21 cellular contexts compared by ENCODE assay signal in the genomic region with DNA sequence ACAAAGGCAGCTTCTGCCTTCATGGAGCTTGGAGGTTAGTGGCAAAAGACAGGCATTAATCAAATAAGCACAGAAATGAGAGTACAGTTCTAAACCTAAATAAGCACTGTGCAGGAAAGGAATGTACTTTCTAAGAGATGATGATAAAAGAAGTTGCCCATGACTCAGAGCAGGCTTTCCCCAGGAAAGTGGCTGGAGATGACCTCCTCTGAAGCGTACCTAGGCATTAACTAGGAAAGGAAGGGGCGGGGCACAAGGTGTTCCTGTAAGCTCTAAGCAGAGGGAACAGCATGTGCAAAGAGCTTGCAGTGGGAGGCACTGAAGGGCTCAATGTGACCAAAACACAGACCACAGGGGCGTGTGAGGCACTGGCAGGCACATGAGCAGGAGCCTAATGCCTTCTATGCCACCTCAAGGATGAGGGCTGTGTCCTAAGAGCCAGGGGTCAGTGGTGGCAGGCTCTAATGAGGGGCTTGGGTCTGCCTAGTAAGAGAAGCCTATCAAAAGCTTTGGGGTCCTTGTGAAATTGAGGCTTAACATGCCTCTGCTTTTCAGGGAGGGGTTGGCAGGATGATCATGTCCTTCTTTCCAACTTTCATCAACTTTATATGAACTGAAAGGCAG. TPM values are rescaled to one million over a fixed set of nuclear protein-coding genes. Genes with fewer than 3 reads are reported as not detected.
DNase-seq lines count a peak whose midpoint lies in the region; ATAC-seq, FAIRE-seq and TF ChIP-seq lines count a peak whose summit lies in the region.
"Had no signal": no experiment of that assay in that cellular context is flagged by ENCODE, and none has a peak within 500 bp of the region (broad histone marks: within the 10 kb centered on the region; RNA-seq: fewer than 3 reads in every experiment).

No MANE protein-coding gene starts in this region.

- WGBS in trophoblast cell (ENCODE audit: extremely low coverage, insufficient coverage, insufficient read length), result no CpG with 5 or more reads among the region's 3 CpGs
- WGBS in ovary, 3 donors, result 74 to 83% (median 80%) methylated on average over 3 of the region's 3 CpGs

- H3K27me3 ChIP-seq in foreskin keratinocyte (peaks cover 28% of the 10 kb centered on the region), trophoblast cell (ENCODE audit: insufficient read depth, low read length) (peaks cover 16% of the 10 kb centered on the region), ovary (no peaks in the 10 kb centered on the region)

- no peak overlapping the region for H3K23ac ChIP-seq in trophoblast cell (ENCODE audit: low read length)

- no peaks in the 10 kb centered on the region for H3K79me2 ChIP-seq in trophoblast cell (ENCODE audit: control insufficient read depth, insufficient read depth, low read length, poor library complexity)

- H3K4me3 ChIP-seq in trophoblast cell (ENCODE audit: low read depth, low read length) (peak overlapping the region; percentile 58), ovary (no peak overlapping the region)
- H3K4me3 ChIP-seq: HAP-1 had no signal

- H3K27ac ChIP-seq in foreskin keratinocyte (no peak overlapping the region), trophoblast cell (ENCODE audit: low read depth, low read length) (no peak overlapping the region), ovary (no peak overlapping the region)
- H3K27ac ChIP-seq: C4-2B had no signal

- no peak overlapping the region for H3K9ac ChIP-seq in trophoblast cell (ENCODE audit: low read length)
- H3K9ac ChIP-seq: SK-N-SH had no signal

- H3K79me1 ChIP-seq in trophoblast cell (ENCODE audit: low read length), result no peaks in the 10 kb centered on the region

- no peak overlapping the region for H3K4ac ChIP-seq in trophoblast cell (ENCODE audit: low read depth, low read length)

- no peak for TF ChIP-seq EP300 in ovary (IDR thresholded peaks at IDR 0.05)

- H4K91ac ChIP-seq in trophoblast cell (ENCODE audit: low read depth, low read length), result no peak overlapping the region

- no peak overlapping the region for H2AFZ ChIP-seq in trophoblast cell (ENCODE audit: insufficient read depth, low read length, poor library complexity)

- intact Hi-C loops in ovary (cut with DNase I), result loop anchor here in 2 of 4 donors (10.0 kb wide), 2 partner anchors 295 to 305 kb away; no protein-coding TSS in a partner anchor

- no peak overlapping the region for H3K14ac ChIP-seq in trophoblast cell (ENCODE audit: low read length)

- TF ChIP-seq POLR2A in ovary (IDR thresholded peaks at IDR 0.05), result no peak
- no peak for TF ChIP-seq POLR2A in GM12892 (IDR thresholded peaks at IDR 0.05; ENCODE audit: low read depth, low read length)

- no peak overlapping the region for H2BK12ac ChIP-seq in trophoblast cell (ENCODE audit: low read length)

- FAIRE-seq in GM12892 (lab: Jason Lieb, UNC), result no peak

- no peak overlapping the region for H4K8ac ChIP-seq in trophoblast cell (ENCODE audit: low read depth, low read length)

- peak; percentile 43 for DNase-seq in M059J (ENCODE audit: low read depth)
- DNase-seq in amniotic epithelial cell (ENCODE audit: low read depth), result peak; percentile 83
- peak in 1 of 2 donors; percentile 65 for DNase-seq in foreskin keratinocyte
- no peak for DNase-seq in trophoblast cell
- DNase-seq in ovary, result no peak
- no peak for DNase-seq in GM12892 (ENCODE audit: insufficient read length)
- DNase-seq: ACHN, AML-193, DMS79, NCI-H1105 treated with DMSO at 0.1 percent for 48 hours, NCI-H1694, NCI-H2081 treated with DMSO at 0.1 percent for 48 hours, NCI-H446 treated with DMSO at 0.1 percent for 48 hours, NCI-H748 treated with DMSO at 0.1 percent for 48 hours, SHP77 treated with DMSO at 0.1 percent for 48 hours, SK-N-SH had no signal

- H4K12ac ChIP-seq in trophoblast cell (ENCODE audit: low read depth, low read length), result no peak overlapping the region

- H3K9me3 ChIP-seq in trophoblast cell (ENCODE audit: insufficient read depth, low read depth, low read length) (peaks cover 8% of the 10 kb centered on the region), ovary (no peaks in the 10 kb centered on the region)
- H3K9me3 ChIP-seq: HAP-1, SK-N-SH had no signal

- H3K36me3 ChIP-seq in trophoblast cell (ENCODE audit: control insufficient read depth in 1 of 2, insufficient read depth in 2 of 2, low read length in 2 of 2) (no peaks in the 10 kb centered on the region), ovary (no peaks in the 10 kb centered on the region)
- H3K36me3 ChIP-seq: HAP-1 had no signal

- no peak overlapping the region for H2BK5ac ChIP-seq in trophoblast cell (ENCODE audit: low read depth, low read length, poor library complexity)

- H2AK5ac ChIP-seq in trophoblast cell (ENCODE audit: low read length), result no peak overlapping the region

- no peak overlapping the region for H2BK120ac ChIP-seq in trophoblast cell (ENCODE audit: insufficient read depth, low read length, poor library complexity)

- peaks cover 10% of the 10 kb centered on the region for H3K4me1 ChIP-seq in foreskin keratinocyte
- H3K4me1 ChIP-seq in trophoblast cell (ENCODE audit: control insufficient read depth in 1 of 2, insufficient read depth in 2 of 2, low read length in 2 of 2), result peaks cover 2 to 4% of the 10 kb centered on the region in 2 experiments
- no peaks in the 10 kb centered on the region for H3K4me1 ChIP-seq in ovary (ENCODE audit: insufficient read depth)
- H3K4me1 ChIP-seq: HAP-1 had no signal

- no peak for TF ChIP-seq CTCF in foreskin keratinocyte (conservative IDR thresholded peaks at IDR 0.05)
- TF ChIP-seq CTCF in ovary (IDR thresholded peaks at IDR 0.05), result no peak

- no peak overlapping the region for H3K4me2 ChIP-seq in trophoblast cell (ENCODE audit: low read length)
- H3K4me2 ChIP-seq: SK-N-SH had no signal

- no peak overlapping the region for H3K18ac ChIP-seq in trophoblast cell (ENCODE audit: low read length)

- peak; percentile 63 for ATAC-seq in foreskin keratinocyte
- no peak for ATAC-seq in GM21390 (IDR thresholded peaks at IDR 0.05; ENCODE audit: unreplicated experiment)

RNA-seq across cellular contexts. Expression of gene SSTR4, which starts 4.9 kb away (rescaled TPM):
- not detected in 2 replicates for total RNA-seq in M059J (2014; rRNA removed; shearing (Covaris generic))
- total RNA-seq in foreskin keratinocyte (not detected in 2 replicates), ovary (under 1 TPM in 2 of 7 donors, not detected in 5; 0.15 to 0.69 TPM)
- polyA plus RNA-seq in foreskin keratinocyte (not detected in 2 replicates), ovary (not detected)
- not detected in 2 replicates for polyA plus RNA-seq in trophoblast cell (2013)
- polyA plus RNA-seq in GM12892 (2012; ENCODE audit: missing spikeins), result not detected
- total RNA-seq: LHCN-M2, OCI-LY7 had no signal
- polyA plus RNA-seq: SK-N-SH had no signal

RNA-seq across cellular contexts. Expression of gene THBD, which starts 9.5 kb away (rescaled TPM):
- total RNA-seq in M059J (2014; rRNA removed; shearing (Covaris generic)), result 31.5 and 45.2 TPM in 2 replicates
- total RNA-seq in foreskin keratinocyte, result 2.0 and 2.6 TPM in 2 replicates
- polyA plus RNA-seq in foreskin keratinocyte, result 1.1 and 1.8 TPM in 2 replicates
- polyA plus RNA-seq in trophoblast cell (2013), result 0.70 and 0.90 TPM in 2 replicates
- 10 to 100 TPM in 3 of 7 donors, 1 to 10 TPM in 4; 2.5 to 29.3 (median 9.7) TPM for total RNA-seq in ovary
- polyA plus RNA-seq in ovary, result 10 to 100 TPM in 1 of 2 donors, 1 to 10 TPM in 1; 7.3 to 24.0 TPM
- not detected for polyA plus RNA-seq in GM12892 (2012; ENCODE audit: missing spikeins)
- total RNA-seq: OCI-LY7 had no signal

RNA-seq across cellular contexts. Expression of gene CD93, which starts 46.1 kb away (rescaled TPM):
- total RNA-seq in M059J (2014; rRNA removed; shearing (Covaris generic)), result 0.96 and 1.5 TPM in 2 replicates
- total RNA-seq in foreskin keratinocyte (not detected in 2 replicates), ovary (10 to 100 TPM in 5 of 7 donors, 1 to 10 TPM in 2; 7.0 to 30.8 (median 18.3) TPM)
- polyA plus RNA-seq in foreskin keratinocyte (not detected in 2 replicates), ovary (10 to 100 TPM in 1 of 2 donors, 1 to 10 TPM in 1; 10.0 to 42.1 TPM)
- under 0.01 TPM in 1 of 2 replicates, not detected in the other for polyA plus RNA-seq in trophoblast cell (2013)
- polyA plus RNA-seq in GM12892 (2012; ENCODE audit: missing spikeins), result 1.1 TPM
- total RNA-seq: LHCN-M2, OCI-LY7 had no signal

Comparison
In these comparisons a context has a peak if more than half of its experiments do, and no peak if none do; other contexts are left out.
1. DNase-seq: peak in M059J (single experiment) and amniotic epithelial cell (single experiment); none in trophoblast cell (0 of 2), ovary (0 of 5) and GM12892 (single experiment).